8 cellular contexts compared by ENCODE assay signal in genomic region chr10:3172081-3172445, GRCh38. TPM values are rescaled to one million over a fixed set of nuclear protein-coding genes. Genes with fewer than 3 reads are reported as not detected.
DNase-seq lines count a peak whose midpoint lies in the region; ATAC-seq and TF ChIP-seq lines count a peak whose summit lies in the region.

No MANE protein-coding gene starts in this region.

- TF ChIP-seq CTCF in dorsolateral prefrontal cortex (IDR thresholded peaks at IDR 0.05 in 54 of 56, conservative IDR thresholded peaks at IDR 0.05 in 2 of 56; ENCODE audit: low read depth in 1 of 56, partially characterized antibody in 56 of 56) (no peak), stomach (IDR thresholded peaks at IDR 0.05) (no peak)

- H3K4me1 ChIP-seq in mesodermal cell (ENCODE audit: control insufficient read depth, insufficient read depth, low read length, poor library complexity, severe bottlenecking), result no peaks in the 10 kb centered on the region
- H3K4me1 ChIP-seq in stomach, result peaks cover 7 to 26% (median 21%) of the 10 kb centered on the region in 4 donors

- no peak overlapping the region for H3K27ac ChIP-seq in SK-N-MC
- peak overlapping the region in 56 of 59 donors; percentile 10 to 94 (median 80) for H3K27ac ChIP-seq in dorsolateral prefrontal cortex
- H3K27ac ChIP-seq in mesodermal cell (ENCODE audit: low read depth, low read length, severe bottlenecking), result peak overlapping the region; percentile 69
- H3K27ac ChIP-seq in stomach, result peak overlapping the region; percentile 88 to 93 (median 91)

- H3K36me3 ChIP-seq in SK-N-MC (ENCODE audit: insufficient read depth, low read length), result peaks cover 9% of the 10 kb centered on the region; the same call in 1 of the 2 replicates
- H3K36me3 ChIP-seq in mesodermal cell (ENCODE audit: control insufficient read depth, insufficient read depth, low read length), result peaks cover 37% of the 10 kb centered on the region
- H3K36me3 ChIP-seq in stomach, result peaks cover 29 to 34% (median 30%) of the 10 kb centered on the region in 4 donors

- H3K27me3 ChIP-seq in dorsolateral prefrontal cortex, result no peaks in the 10 kb centered on the region
- H3K27me3 ChIP-seq in stomach, result no peaks in the 10 kb centered on the region

- H3K4me3 ChIP-seq in SK-N-MC, result peak overlapping the region; percentile 81
- peak overlapping the region; percentile 65 to 100 (median 94) for H3K4me3 ChIP-seq in dorsolateral prefrontal cortex
- H3K4me3 ChIP-seq in mesodermal cell (ENCODE audit: extremely low read depth, insufficient read depth, low read length, poor library complexity, severe bottlenecking), result peak overlapping the region; percentile 81
- peak overlapping the region; percentile 62 to 86 (median 74) for H3K4me3 ChIP-seq in stomach

- H3K9ac ChIP-seq in SK-N-MC (ENCODE audit: insufficient read length), result peak overlapping the region; percentile 78

- no peaks in the 10 kb centered on the region for H3K9me3 ChIP-seq in SK-N-MC (ENCODE audit: low read depth, low read length)
- no peaks in the 10 kb centered on the region for H3K9me3 ChIP-seq in mesodermal cell (ENCODE audit: control insufficient read depth, low read length)
- no peaks in the 10 kb centered on the region for H3K9me3 ChIP-seq in stomach

- peak; percentile 54 for DNase-seq in activated T-cell treated with anti-CD3 and anti-CD28 coated beads for 4 hours
- DNase-seq in activated T-cell treated with anti-CD3 and anti-CD28 coated beads, Interleukin-2, amount 50 U/mL, for 48 hours, result no peak
- no peak for DNase-seq in SK-N-MC (ENCODE audit: low read depth, low spot score)
- no peak for DNase-seq in dorsolateral prefrontal cortex
- no peak for DNase-seq in stomach
- DNase-seq in NCI-H526 treated with DMSO at 0.1 percent for 48 hours (lab: John Stamatoyannopoulos, UW), result no peak

- ATAC-seq in GM19455 (IDR thresholded peaks at IDR 0.05; ENCODE audit: unreplicated experiment), result no peak

- TF ChIP-seq POLR2A in stomach (IDR thresholded peaks at IDR 0.05), result no peak

- WGBS in mesodermal cell (ENCODE audit: insufficient coverage in 2 of 2), 2 experiments, result 7 to 11% methylated on average over 11 to 16 of the region's 21 CpGs
- WGBS in stomach, 5 donors, result 0 to 1% (median 1%) methylated on average over 21 of the region's 21 CpGs

- intact Hi-C loops in dorsolateral prefrontal cortex (cut with DNase I), result loop anchor here in 1 of 2 donors (5.0 kb wide), 1 partner anchor 65 kb away; no protein-coding TSS in a partner anchor
- intact Hi-C loops in stomach (cut with DNase I; ENCODE audit: low total_unique reads), result no loop called here

- no peak for TF ChIP-seq EP300 in stomach (IDR thresholded peaks at IDR 0.05)

RNA-seq across cellular contexts. Expression of gene PITRM1, which starts 0.5 kb away (rescaled TPM):
- total RNA-seq in dorsolateral prefrontal cortex (100 to 1,000 TPM in 96 of 120 experiments, 10 to 100 TPM in 24; 72.5 to 149 (median 112) TPM), stomach (10 to 100 TPM; 36.8 to 95.1 (median 66.5) TPM)
- 49.5 TPM for polyA plus RNA-seq in mesodermal cell (2013, experiment 1 of 2)
- polyA plus RNA-seq in mesodermal cell (2013, experiment 2 of 2), result 49.9 TPM
- 10 to 100 TPM; 32.3 to 63.7 (median 35.6) TPM for polyA plus RNA-seq in stomach
